ENCODE assay signal across 9 cellular contexts in the genomic region with DNA sequence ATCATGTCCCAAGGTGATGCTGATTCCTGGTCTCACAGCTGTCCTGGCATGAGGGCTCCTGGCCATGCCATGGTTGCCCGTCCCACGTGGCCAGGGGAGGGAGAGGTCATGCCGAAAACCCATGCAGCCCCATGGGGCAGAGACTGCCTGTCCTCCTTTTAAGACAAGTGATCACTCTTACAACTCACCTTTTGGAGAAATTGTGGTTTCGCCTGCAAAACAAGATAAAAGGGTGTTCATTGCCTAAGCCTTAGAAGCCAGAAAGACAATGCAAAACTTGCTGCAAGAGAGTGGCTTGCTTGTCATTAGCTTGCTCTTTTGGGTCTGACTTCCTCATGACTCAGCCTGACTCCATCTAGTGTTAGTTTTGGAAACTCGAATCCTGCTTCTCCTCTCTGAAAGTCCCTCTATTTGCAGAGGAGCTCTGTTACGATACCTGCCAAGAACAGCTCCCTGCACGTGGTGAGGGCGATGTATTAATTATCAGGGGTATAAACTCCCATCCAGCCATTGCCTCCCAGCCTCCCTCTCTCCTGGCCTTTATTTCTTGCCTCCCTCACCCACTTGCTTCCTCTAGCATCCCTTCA. TPM values are rescaled to one million over a fixed set of nuclear protein-coding genes. Genes with fewer than 3 reads are reported as not detected.
A peak's percentile ranks its signal among the peaks of the same experiment; 100 is the strongest.
DNase-seq lines count a peak whose midpoint lies in the region; ATAC-seq and TF ChIP-seq lines count a peak whose summit lies in the region.
"Had no signal": no experiment of that assay in that cellular context is flagged by ENCODE, and none has a peak within 500 bp of the region (broad histone marks: within the 10 kb centered on the region; RNA-seq: fewer than 3 reads in every experiment).

No MANE protein-coding gene starts in this region.

- peak; percentile 60; the same call in 2 of the 3 replicates for TF ChIP-seq CTCF in H9 (conservative IDR thresholded peaks at IDR 0.05)
- TF ChIP-seq CTCF in RWPE2 (IDR thresholded peaks at IDR 0.05; ENCODE audit: poor library complexity, severe bottlenecking) = peak; percentile 17
- TF ChIP-seq CTCF in GM10266 (IDR thresholded peaks at IDR 0.05; ENCODE audit: control insufficient read depth, insufficient read depth, low read depth, missing control alignments) = no peak
- TF ChIP-seq CTCF in body of pancreas (IDR thresholded peaks at IDR 0.05) = peak in 2 of 7 experiments; percentile 21 to 24

- peak; percentile 58; the same call in 2 of the 3 replicates for ATAC-seq in RWPE2 (ENCODE audit: low read depth)
- ATAC-seq in T-helper 17 cell = no peak
- no peak for ATAC-seq in body of pancreas

- H3K4me1 Mint-ChIP-seq in H9 (peaks cover 29 to 38% of the 10 kb centered on the region in 2 experiments), T-helper 17 cell (peaks cover 34% of the 10 kb centered on the region)
- H3K4me1 Mint-ChIP-seq in activated naive CD4-positive, alpha-beta T cell treated with anti-CD3 and anti-CD28 coated beads for 36 hours (ENCODE audit: low read depth) = no peaks in the 10 kb centered on the region

- no peaks in the 10 kb centered on the region; the same call in 1 of the 2 replicates for H3K4me1 ChIP-seq in H9 (ENCODE audit: insufficient read depth, low read length)
- H3K4me1 ChIP-seq in RWPE2 (ENCODE audit: insufficient read depth, poor library complexity, severe bottlenecking) = no peaks in the 10 kb centered on the region
- H3K4me1 ChIP-seq in body of pancreas = no peaks in the 10 kb centered on the region

- no peak overlapping the region for H3T11ph ChIP-seq in H9 (ENCODE audit: low read length)

- H3K23me2 ChIP-seq in H9 (ENCODE audit: insufficient read length, low read depth, low read length, poor library complexity, severe bottlenecking) = no peaks in the 10 kb centered on the region

- H3K79me1 ChIP-seq in H9 (ENCODE audit: insufficient read depth, low read depth, low read length, poor library complexity, severe bottlenecking) = no peaks in the 10 kb centered on the region

- H3K56ac ChIP-seq in H9 (ENCODE audit: insufficient read length, low read depth, low read length) = no peak overlapping the region

- H3K4me3 Mint-ChIP-seq in H9 (no peak overlapping the region), T-helper 17 cell (no peak overlapping the region)
- H3K4me3 Mint-ChIP-seq in activated naive CD4-positive, alpha-beta T cell treated with anti-CD3 and anti-CD28 coated beads for 36 hours = no peak overlapping the region
- H3K4me3 Mint-ChIP-seq: dendritic cell treated with granulocyte-macrophage colony-stimulating factor and Interleukin-4, amounts not matched to agents 40 ng/mL and 50 ng/mL, for 4 days had no signal

- no peaks in the 10 kb centered on the region for H3K27me3 ChIP-seq in H9 (ENCODE audit: insufficient read depth, low read length)
- H3K27me3 ChIP-seq in RWPE2 (ENCODE audit: insufficient read depth, poor library complexity, severe bottlenecking) = no peaks in the 10 kb centered on the region
- peaks cover 0 to 4% of the 10 kb centered on the region in 2 donors for H3K27me3 ChIP-seq in body of pancreas

- no peak overlapping the region for H4K91ac ChIP-seq in H9 (ENCODE audit: insufficient read length, low read depth, low read length)

- H3K4me3 ChIP-seq in RWPE2 (ENCODE audit: severe bottlenecking) = no peak overlapping the region
- no peak overlapping the region for H3K4me3 ChIP-seq in body of pancreas

- WGBS in H9 (ENCODE audit: extremely low coverage, insufficient read length, low lambda C conversion rate) = no CpG with 5 or more reads among the region's 8 CpGs
- 36 to 39% methylated on average over 8 of the region's 8 CpGs for WGBS in body of pancreas, 2 donors

- CTCF ChIA-PET in activated naive CD4-positive, alpha-beta T cell treated with anti-CD3 and anti-CD28 coated beads for 36 hours (lab: Charles Lee) = interaction anchor here (0.7 to 1.3 kb wide), 4 partner anchors 15 to 883 kb away, joined by 3 to 5 read pairs (median 3); no protein-coding TSS in a partner anchor

- no peak overlapping the region for H3K18ac ChIP-seq in H9 (ENCODE audit: insufficient read length, low read depth, low read length)

- no peak overlapping the region for H3K4me2 ChIP-seq in H9 (ENCODE audit: insufficient read depth, insufficient read length, low read length)

- H2BK20ac ChIP-seq in H9 (ENCODE audit: low read depth, low read length, poor library complexity, severe bottlenecking) = no peak overlapping the region

- no peak overlapping the region for H3K4ac ChIP-seq in H9 (ENCODE audit: low read depth, low read length)

- no peaks in the 10 kb centered on the region for H3K79me2 ChIP-seq in H9 (ENCODE audit: insufficient read depth, low read length)

- DNase-seq in H9 = peak; percentile 42
- DNase-seq in RWPE2 (ENCODE audit: low spot score) = no peak
- peak; percentile 33 for DNase-seq in globus pallidus (ENCODE audit: low spot score)
- peak; percentile 68 for DNase-seq in superior temporal gyrus (ENCODE audit: extremely low spot score)
- DNase-seq in GM10266 (ENCODE audit: extremely low spot score) = no peak
- no peak for DNase-seq in activated naive CD4-positive, alpha-beta T cell treated with anti-CD3 and anti-CD28 coated beads for 36 hours
- DNase-seq in T-helper 17 cell = no peak
- no peak for DNase-seq in body of pancreas

- H4K20me1 ChIP-seq in H9 (ENCODE audit: control insufficient read depth, insufficient read depth, insufficient read length) = no peaks in the 10 kb centered on the region

- H3K23ac ChIP-seq in H9 (ENCODE audit: insufficient read length, low read depth, low read length) = no peak overlapping the region

- no peak overlapping the region for H3K9ac ChIP-seq in H9 (ENCODE audit: extremely low read depth, insufficient read length, low read length)

- no peak overlapping the region for H2BK120ac ChIP-seq in H9 (ENCODE audit: low read depth, low read length, poor library complexity, severe bottlenecking)

- no peak overlapping the region for H4K8ac ChIP-seq in H9 (replicated peaks; ENCODE audit: insufficient read length, low read depth, low read length)

- H3K9me3 Mint-ChIP-seq in H9 = peaks cover 0 to 6% of the 10 kb centered on the region in 2 experiments; a peak in 1 of 5 replicates
- no peaks in the 10 kb centered on the region for H3K9me3 Mint-ChIP-seq in activated naive CD4-positive, alpha-beta T cell treated with anti-CD3 and anti-CD28 coated beads for 36 hours
- H3K9me3 Mint-ChIP-seq: dendritic cell treated with granulocyte-macrophage colony-stimulating factor and Interleukin-4, amounts not matched to agents 40 ng/mL and 50 ng/mL, for 4 days had no signal

- peaks cover 7% of the 10 kb centered on the region; the same call in 1 of the 2 replicates for H3K27me3 Mint-ChIP-seq in H9 (ENCODE audit: low read depth)
- peaks cover 5% of the 10 kb centered on the region for H3K27me3 Mint-ChIP-seq in activated naive CD4-positive, alpha-beta T cell treated with anti-CD3 and anti-CD28 coated beads for 36 hours (ENCODE audit: low read depth)
- H3K27me3 Mint-ChIP-seq in T-helper 17 cell = no peaks in the 10 kb centered on the region
- H3K27me3 Mint-ChIP-seq: dendritic cell treated with granulocyte-macrophage colony-stimulating factor and Interleukin-4, amounts not matched to agents 40 ng/mL and 50 ng/mL, for 4 days had no signal

- no peak overlapping the region for H2AFZ ChIP-seq in H9 (ENCODE audit: low read length)

- no peak overlapping the region for H2BK5ac ChIP-seq in H9 (ENCODE audit: insufficient read length, low read length)

- H2AK5ac ChIP-seq in H9 (ENCODE audit: insufficient read length, low read length) = no peak overlapping the region

- no peak overlapping the region for H3K14ac ChIP-seq in H9 (ENCODE audit: insufficient read depth, low read length)

- H3K9me3 ChIP-seq in H9 (ENCODE audit: control insufficient read depth, low read depth, low read length) (no peaks in the 10 kb centered on the region), RWPE2 (ENCODE audit: severe bottlenecking) (no peaks in the 10 kb centered on the region), T-helper 17 cell (ENCODE audit: control insufficient read depth, low read length, poor library complexity, severe bottlenecking) (no peaks in the 10 kb centered on the region), body of pancreas (no peaks in the 10 kb centered on the region)

- no peak overlapping the region for H2BK15ac ChIP-seq in H9 (ENCODE audit: low read depth, low read length)

- TF ChIP-seq POLR2A in body of pancreas (IDR thresholded peaks at IDR 0.05) = no peak

- H4K5ac ChIP-seq in H9 (ENCODE audit: insufficient read length, low read depth, low read length) = no peak overlapping the region

- intact Hi-C loops in activated naive CD4-positive, alpha-beta T cell treated with anti-CD3 and anti-CD28 coated beads for 36 hours (cut with micrococcal nuclease) = loop anchor here (5.0 kb wide), 1 partner anchor 351 kb away; no protein-coding TSS in a partner anchor
- intact Hi-C loops in body of pancreas (cut with DNase I) = no loop called here

- H3K36me3 ChIP-seq in RWPE2 (ENCODE audit: low read depth) (no peaks in the 10 kb centered on the region), body of pancreas (replicated peaks in 1 of 2; ENCODE audit: insufficient read depth in 1 of 2, low read depth in 2 of 2) (no peaks in the 10 kb centered on the region)

- no peak overlapping the region for H2BK12ac ChIP-seq in H9 (ENCODE audit: insufficient read length, low read depth, low read length)

- H3K27ac ChIP-seq in H9 (ENCODE audit: insufficient read length, low read depth, low read length) = no peak overlapping the region
- no peak overlapping the region for H3K27ac ChIP-seq in RWPE2 (ENCODE audit: poor library complexity, severe bottlenecking)
- no peak overlapping the region for H3K27ac ChIP-seq in body of pancreas

- H3K36me3 Mint-ChIP-seq in H9 (ENCODE audit: insufficient read depth in 1 of 3, low read depth in 3 of 3) (peaks cover 0 to 9% (median 1%) of the 10 kb centered on the region in 3 experiments; a peak in 3 of 7 replicates), T-helper 17 cell (ENCODE audit: low read depth) (peaks cover 9% of the 10 kb centered on the region)
- no peaks in the 10 kb centered on the region for H3K36me3 Mint-ChIP-seq in activated naive CD4-positive, alpha-beta T cell treated with anti-CD3 and anti-CD28 coated beads for 36 hours (ENCODE audit: low read depth)

- no peak overlapping the region for H3K27ac Mint-ChIP-seq in H9
- H3K27ac Mint-ChIP-seq in activated naive CD4-positive, alpha-beta T cell treated with anti-CD3 and anti-CD28 coated beads for 36 hours = no peak overlapping the region
- H3K27ac Mint-ChIP-seq in T-helper 17 cell = no peak overlapping the region
- H3K27ac Mint-ChIP-seq: dendritic cell treated with granulocyte-macrophage colony-stimulating factor and Interleukin-4, amounts not matched to agents 40 ng/mL and 50 ng/mL, for 4 days had no signal

RNA-seq across cellular contexts. Expression of a gene that starts 26.7 kb away (rescaled TPM):
- total RNA-seq in H9 (2021) (not detected in 2 replicates), T-helper 17 cell (10 to 100 TPM; 11.3 to 39.6 TPM), body of pancreas (1 to 10 TPM; 4.3 to 9.3 TPM)
- total RNA-seq in activated naive CD4-positive, alpha-beta T cell treated with anti-CD3 and anti-CD28 coated beads for 36 hours = under 1 TPM; 0.48 to 0.72 TPM

RNA-seq across cellular contexts. Expression of a gene that starts 27.7 kb away (rescaled TPM):
- total RNA-seq in H9 (2021) = not detected in 2 replicates
- not detected for total RNA-seq in activated naive CD4-positive, alpha-beta T cell treated with anti-CD3 and anti-CD28 coated beads for 36 hours
- not detected for total RNA-seq in T-helper 17 cell
- not detected for total RNA-seq in body of pancreas

RNA-seq across cellular contexts. Expression of a gene that starts 46.2 kb away (rescaled TPM):
- total RNA-seq in H9 (2021) (0.35 and 0.44 TPM in 2 replicates), T-helper 17 cell (not detected), body of pancreas (1 to 10 TPM; 3.4 to 5.6 TPM)
- total RNA-seq in activated naive CD4-positive, alpha-beta T cell treated with anti-CD3 and anti-CD28 coated beads for 36 hours = not detected

Comparison
In these comparisons a context has a peak if more than half of its experiments do, and no peak if none do; other contexts are left out.
1. DNase-seq: peak in H9 (single experiment), globus pallidus (single experiment) and superior temporal gyrus (single experiment); none in RWPE2 (single experiment), GM10266 (single experiment), activated naive CD4-positive, alpha-beta T cell treated with anti-CD3 and anti-CD28 coated beads for 36 hours (single experiment), T-helper 17 cell (0 of 3) and body of pancreas (0 of 4).